10 cellular contexts compared by ENCODE assay signal in genomic region chr3:111882194-111882593, GRCh38.
"Had no signal": no experiment of that assay in that cellular context is flagged by ENCODE, and none has a peak within 500 bp of the region (broad histone marks: within the 10 kb centered on the region; RNA-seq: fewer than 3 reads in every experiment).

No MANE protein-coding gene starts in this region.

- H3K27me3 ChIP-seq: cardiac muscle cell, ovary, thyroid gland, uterus had no signal

- H3K9me3 Mint-ChIP-seq: stimulated activated effector memory CD8-positive, alpha-beta T cell treated with anti-CD3 and anti-CD28 coated beads, Interleukin-12 subunit alpha, Interleukin-12 subunit beta, amount 100 ng/mL, for 72 hours had no signal

- H3K36me3 Mint-ChIP-seq: stimulated activated effector memory CD8-positive, alpha-beta T cell treated with anti-CD3 and anti-CD28 coated beads, Interleukin-12 subunit alpha, Interleukin-12 subunit beta, amount 100 ng/mL, for 72 hours had no signal

- H3K4me3 Mint-ChIP-seq: neural crest cell; stimulated activated effector memory CD8-positive, alpha-beta T cell treated with anti-CD3 and anti-CD28 coated beads, Interleukin-12 subunit alpha, Interleukin-12 subunit beta, amount 100 ng/mL, for 72 hours had no signal

- ATAC-seq: left cardiac atrium, lower lobe of right lung had no signal

- H3K36me3 ChIP-seq: cardiac muscle cell, ovary, thyroid gland, uterus had no signal

- H3K9me3 ChIP-seq: lower lobe of right lung, ovary, thyroid gland, uterus had no signal

- H3K4me1 ChIP-seq: lower lobe of right lung, thyroid gland, uterus had no signal

- H3K4me3 ChIP-seq: cardiac muscle cell, lower lobe of right lung, ovary, thyroid gland, uterus had no signal

- DNase-seq: activated naive CD4-positive, alpha-beta T cell; left cardiac atrium; lower lobe of right lung; ovary; stimulated activated CD4-positive, alpha-beta T cell treated with anti-CD3 and anti-CD28 coated beads, Interleukin-12 subunit alpha, Interleukin-12 subunit beta, amount 100 ng/mL, for 4 hours; thyroid gland; uterus had no signal

- H3K27ac Mint-ChIP-seq: stimulated activated effector memory CD8-positive, alpha-beta T cell treated with anti-CD3 and anti-CD28 coated beads, Interleukin-12 subunit alpha, Interleukin-12 subunit beta, amount 100 ng/mL, for 72 hours had no signal

- H3K27ac ChIP-seq: cardiac muscle cell, lower lobe of right lung, ovary, thyroid gland, uterus had no signal
